In the genomic region with DNA sequence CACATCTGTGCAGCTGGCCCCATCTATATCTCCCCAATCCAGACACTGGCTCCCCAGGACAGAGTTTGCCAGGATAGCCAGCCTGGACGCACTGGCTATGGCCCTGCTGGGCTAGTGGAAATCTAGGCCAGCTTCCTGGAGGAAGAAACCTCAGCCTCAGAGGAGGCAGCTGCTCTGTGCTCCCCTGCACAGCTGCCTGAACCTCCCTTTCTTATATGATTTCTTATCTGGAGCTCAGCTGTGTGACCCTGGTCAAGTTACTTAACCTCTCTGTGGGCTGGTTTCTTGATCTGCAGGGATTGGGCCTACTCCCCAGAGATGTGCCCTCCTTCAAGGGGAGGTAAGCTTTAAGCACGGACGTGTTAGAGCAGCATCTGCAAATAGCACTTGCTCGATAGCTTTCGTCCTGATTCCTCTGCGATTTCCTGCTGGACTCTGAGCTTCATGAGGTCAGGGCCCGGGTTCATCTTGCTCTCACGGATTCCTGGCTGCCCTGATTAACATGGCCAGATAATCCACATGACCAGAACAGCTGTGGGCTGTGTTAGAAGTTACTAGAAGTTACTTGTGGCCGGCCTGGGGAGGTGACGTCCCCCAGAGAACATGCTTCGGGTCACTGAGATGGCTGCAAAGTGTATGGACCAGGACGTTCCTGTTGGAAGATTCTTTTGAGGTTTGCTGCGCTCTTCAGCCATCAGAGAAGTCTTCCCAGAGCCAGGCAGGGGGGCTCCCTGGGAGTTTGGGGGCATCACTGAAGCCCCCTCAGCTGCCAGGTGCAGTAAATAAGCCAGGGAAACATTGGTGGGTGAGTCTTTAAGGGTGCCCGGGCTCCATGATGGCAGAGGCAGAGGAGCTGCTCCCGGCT, we compare ENCODE assay signal across 1 cellular context.
A peak's percentile ranks its signal among the peaks of the same experiment; 100 is the strongest.
TF ChIP-seq lines count a peak whose summit lies in the region.

No MANE protein-coding gene starts in this region.

TF ChIP-seq in HepG2, 621 proteins besides CTCF, POLR2A, EP300 and RAD21 (continued from another document and continues in another):
- TF ChIP-seq RARA (CRISPR knock-in tag; IDR thresholded peaks at IDR 0.05) = peak; percentile 96
- 0 out of 2 replicates have a peak, but pooled peaks have one; percentile 23 for TF ChIP-seq ARNT2 (CRISPR knock-in tag; IDR thresholded peaks at IDR 0.05; ENCODE audit: low read depth)
- TF ChIP-seq, protein P1, sequence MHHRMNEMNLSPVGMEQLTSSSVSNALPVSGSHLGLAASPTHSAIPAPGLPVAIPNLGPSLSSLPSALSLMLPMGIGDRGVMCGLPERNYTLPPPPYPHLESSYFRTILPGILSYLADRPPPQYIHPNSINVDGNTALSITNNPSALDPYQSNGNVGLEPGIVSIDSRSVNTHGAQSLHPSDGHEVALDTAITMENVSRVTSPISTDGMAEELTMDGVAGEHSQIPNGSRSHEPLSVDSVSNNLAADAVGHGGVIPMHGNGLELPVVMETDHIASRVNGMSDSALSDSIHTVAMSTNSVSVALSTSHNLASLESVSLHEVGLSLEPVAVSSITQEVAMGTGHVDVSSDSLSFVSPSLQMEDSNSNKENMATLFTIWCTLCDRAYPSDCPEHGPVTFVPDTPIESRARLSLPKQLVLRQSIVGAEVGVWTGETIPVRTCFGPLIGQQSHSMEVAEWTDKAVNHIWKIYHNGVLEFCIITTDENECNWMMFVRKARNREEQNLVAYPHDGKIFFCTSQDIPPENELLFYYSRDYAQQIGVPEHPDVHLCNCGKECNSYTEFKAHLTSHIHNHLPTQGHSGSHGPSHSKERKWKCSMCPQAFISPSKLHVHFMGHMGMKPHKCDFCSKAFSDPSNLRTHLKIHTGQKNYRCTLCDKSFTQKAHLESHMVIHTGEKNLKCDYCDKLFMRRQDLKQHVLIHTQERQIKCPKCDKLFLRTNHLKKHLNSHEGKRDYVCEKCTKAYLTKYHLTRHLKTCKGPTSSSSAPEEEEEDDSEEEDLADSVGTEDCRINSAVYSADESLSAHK (CRISPR knock-in tag; IDR thresholded peaks at IDR 0.05; ENCODE audit: borderline replicate concordance) = no peak
- peak; percentile 89 for TF ChIP-seq SPEN (CRISPR knock-in tag; IDR thresholded peaks at IDR 0.05; ENCODE audit: low read depth)
- 0 out of 2 replicates have a peak, but pooled peaks have one; percentile 43 for TF ChIP-seq IRF2 (CRISPR knock-in tag; IDR thresholded peaks at IDR 0.05)
- no peak for TF ChIP-seq GRHL1 (CRISPR knock-in tag; conservative IDR thresholded peaks at IDR 0.05)
- no peak for TF ChIP-seq IKZF1 (IDR thresholded peaks at IDR 0.05)
- no peak; the same call in 1 of the 2 replicates for TF ChIP-seq ARHGAP35 (CRISPR knock-in tag; IDR thresholded peaks at IDR 0.05; ENCODE audit: borderline replicate concordance)
- no peak for TF ChIP-seq ZNF646 (CRISPR knock-in tag; IDR thresholded peaks at IDR 0.05)
- peak; percentile 78; the same call in 1 of the 2 replicates for TF ChIP-seq ZNF580 (CRISPR knock-in tag; IDR thresholded peaks at IDR 0.05; ENCODE audit: borderline replicate concordance, low read depth)
- TF ChIP-seq ZNF576 (CRISPR knock-in tag; IDR thresholded peaks at IDR 0.05) = no peak
- no peak for TF ChIP-seq XBP1 (CRISPR knock-in tag; IDR thresholded peaks at IDR 0.05)
- no peak for TF ChIP-seq ZNF660 (CRISPR knock-in tag; IDR thresholded peaks at IDR 0.05; ENCODE audit: borderline replicate concordance, low read depth)
- TF ChIP-seq ATF3 (CRISPR knock-in tag; IDR thresholded peaks at IDR 0.05) = no peak
- TF ChIP-seq MBD4 (IDR thresholded peaks at IDR 0.05; ENCODE audit: borderline replicate concordance, low read length) = no peak
- 0 out of 2 replicates have a peak, but pooled peaks have one; percentile 14 for TF ChIP-seq RERE (CRISPR knock-in tag; IDR thresholded peaks at IDR 0.05; ENCODE audit: low read depth)
- no peak for TF ChIP-seq ELF4 (CRISPR knock-in tag; IDR thresholded peaks at IDR 0.05; ENCODE audit: borderline replicate concordance)
- no peak for TF ChIP-seq MTA3 (CRISPR knock-in tag; IDR thresholded peaks at IDR 0.05)
- no peak for TF ChIP-seq TEF (CRISPR knock-in tag; IDR thresholded peaks at IDR 0.05)
- TF ChIP-seq, protein P2, sequence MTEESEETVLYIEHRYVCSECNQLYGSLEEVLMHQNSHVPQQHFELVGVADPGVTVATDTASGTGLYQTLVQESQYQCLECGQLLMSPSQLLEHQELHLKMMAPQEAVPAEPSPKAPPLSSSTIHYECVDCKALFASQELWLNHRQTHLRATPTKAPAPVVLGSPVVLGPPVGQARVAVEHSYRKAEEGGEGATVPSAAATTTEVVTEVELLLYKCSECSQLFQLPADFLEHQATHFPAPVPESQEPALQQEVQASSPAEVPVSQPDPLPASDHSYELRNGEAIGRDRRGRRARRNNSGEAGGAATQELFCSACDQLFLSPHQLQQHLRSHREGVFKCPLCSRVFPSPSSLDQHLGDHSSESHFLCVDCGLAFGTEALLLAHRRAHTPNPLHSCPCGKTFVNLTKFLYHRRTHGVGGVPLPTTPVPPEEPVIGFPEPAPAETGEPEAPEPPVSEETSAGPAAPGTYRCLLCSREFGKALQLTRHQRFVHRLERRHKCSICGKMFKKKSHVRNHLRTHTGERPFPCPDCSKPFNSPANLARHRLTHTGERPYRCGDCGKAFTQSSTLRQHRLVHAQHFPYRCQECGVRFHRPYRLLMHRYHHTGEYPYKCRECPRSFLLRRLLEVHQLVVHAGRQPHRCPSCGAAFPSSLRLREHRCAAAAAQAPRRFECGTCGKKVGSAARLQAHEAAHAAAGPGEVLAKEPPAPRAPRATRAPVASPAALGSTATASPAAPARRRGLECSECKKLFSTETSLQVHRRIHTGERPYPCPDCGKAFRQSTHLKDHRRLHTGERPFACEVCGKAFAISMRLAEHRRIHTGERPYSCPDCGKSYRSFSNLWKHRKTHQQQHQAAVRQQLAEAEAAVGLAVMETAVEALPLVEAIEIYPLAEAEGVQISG (CRISPR knock-in tag; IDR thresholded peaks at IDR 0.05) = 0 out of 2 replicates have a peak, but pooled peaks have one; percentile 52
- no peak for TF ChIP-seq HOXA9 (CRISPR knock-in tag; IDR thresholded peaks at IDR 0.05; ENCODE audit: borderline replicate concordance)
- 0 out of 2 replicates have a peak, but pooled peaks have one; percentile 51 for TF ChIP-seq CEBPG (CRISPR knock-in tag; IDR thresholded peaks at IDR 0.05)
- no peak for TF ChIP-seq RAD51 (IDR thresholded peaks at IDR 0.05; ENCODE audit: borderline replicate concordance)
